In the genomic region with DNA sequence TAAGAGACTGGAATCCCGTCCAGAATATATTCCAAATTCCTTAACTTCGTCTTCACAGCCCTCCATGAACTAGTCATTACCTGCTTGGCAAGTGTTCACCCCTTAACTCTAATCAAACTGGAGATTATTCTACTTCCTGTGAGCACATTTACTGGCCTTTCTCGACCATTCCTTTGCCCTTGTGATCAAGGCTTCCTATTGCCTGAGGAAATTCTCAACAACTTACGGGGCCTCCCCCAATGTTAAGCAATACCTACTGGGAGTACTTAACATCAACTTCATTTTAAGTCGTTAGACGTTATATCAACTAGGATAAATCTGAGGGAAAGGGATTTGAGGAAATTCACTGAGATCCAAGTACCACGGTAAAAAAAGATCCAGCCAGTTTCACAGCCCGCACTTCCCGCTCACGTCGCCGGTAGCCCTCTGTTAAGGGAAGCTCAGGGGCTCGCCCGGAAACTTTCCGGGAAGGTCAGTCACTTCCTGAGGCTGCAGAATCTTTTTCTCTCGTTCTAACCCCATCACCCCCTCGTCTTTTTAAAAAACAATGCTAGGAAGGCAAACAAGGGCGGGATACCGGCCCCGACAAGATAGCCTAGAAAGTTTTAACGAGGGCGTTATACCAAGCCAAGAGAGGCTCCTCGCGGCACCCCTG, we compare ENCODE assay signal across 8 cellular contexts. TPM values are rescaled to one million over a fixed set of nuclear protein-coding genes. Genes with fewer than 3 reads are reported as not detected.
A peak's percentile ranks its signal among the peaks of the same experiment; 100 is the strongest.
DNase-seq lines count a peak whose midpoint lies in the region; TF ChIP-seq lines count a peak whose summit lies in the region.

No MANE protein-coding gene starts in this region.

- H3K4me3 ChIP-seq in HAP-1 (peak overlapping the region; percentile 99), esophagus (ENCODE audit: low read depth in 1 of 2, low read length in 2 of 2) (peak overlapping the region; percentile 93 to 99), neural progenitor cell (peak overlapping the region; percentile 85)

- peak overlapping the region; percentile 92 for H3K4me2 ChIP-seq in neural progenitor cell

- no peak for TF ChIP-seq CTCF in neural progenitor cell (IDR thresholded peaks at IDR 0.05)

- 0% methylated on average over 24 of the region's 24 CpGs for WGBS in esophagus, 2 donors

- H3K27ac ChIP-seq in esophagus (ENCODE audit: low read depth in 2 of 2, low read length in 1 of 2) (peak overlapping the region; percentile 89 to 97), neural progenitor cell (peak overlapping the region; percentile 95)

- peaks cover 54% of the 10 kb centered on the region for H4K20me1 ChIP-seq in neural progenitor cell (ENCODE audit: low read depth)

- H3K4me1 ChIP-seq in HAP-1 (peaks cover 17% of the 10 kb centered on the region), esophagus (ENCODE audit: control insufficient read depth in 2 of 2, insufficient read depth in 2 of 2, low read length in 1 of 2) (no peaks in the 10 kb centered on the region), neural progenitor cell (peaks cover 7% of the 10 kb centered on the region)

- H3K9ac ChIP-seq in neural progenitor cell: peak overlapping the region; percentile 96

- peaks cover 2% of the 10 kb centered on the region for H3K27me3 Mint-ChIP-seq in T-helper 2 cell treated with Interferon-gamma antibody and Interleukin-4, amounts not matched to agents 5 μg/mL and 100 μg/mL, for 36 hours (ENCODE audit: low read depth)
- H3K27me3 Mint-ChIP-seq in neural progenitor cell (ENCODE audit: insufficient read depth, low read depth): peaks cover 2% of the 10 kb centered on the region

- H3K9me3 ChIP-seq in HAP-1: no peaks in the 10 kb centered on the region
- no peaks in the 10 kb centered on the region for H3K9me3 ChIP-seq in esophagus (ENCODE audit: control insufficient read depth in 2 of 2, insufficient read depth in 1 of 2, low read depth in 1 of 2, low read length in 1 of 2)
- no peaks in the 10 kb centered on the region for H3K9me3 ChIP-seq in neural progenitor cell (ENCODE audit: low read depth)

- DNase-seq in AML-193 (lab: John Stamatoyannopoulos, UW) (peak; percentile 67 to 70), HAP-1 (ENCODE audit: low spot score in 2 of 2) (peak in 1 of 2 experiments; percentile 23), neural progenitor cell (ENCODE audit: low spot score) (peak; percentile 36), HK-2 (ENCODE audit: unreplicated experiment) (no peak), SW480 (ENCODE audit: low spot score) (no peak)
- DNase-seq in T-helper 2 cell treated with Interferon-gamma antibody and Interleukin-4, amounts not matched to agents 5 μg/mL and 100 μg/mL, for 36 hours (ENCODE audit: low spot score): no peak
- DNase-seq in effector CD8-positive, alpha-beta T cell (lab: John Stamatoyannopoulos, UW): no peak

- peak overlapping the region; percentile 80 for H3K27ac Mint-ChIP-seq in T-helper 2 cell treated with Interferon-gamma antibody and Interleukin-4, amounts not matched to agents 5 μg/mL and 100 μg/mL, for 36 hours
- peak overlapping the region; percentile 78 for H3K27ac Mint-ChIP-seq in neural progenitor cell

- peaks cover 41% of the 10 kb centered on the region for H3K36me3 ChIP-seq in HAP-1 (replicated peaks)
- H3K36me3 ChIP-seq in esophagus (ENCODE audit: control insufficient read depth in 2 of 2, insufficient read depth in 2 of 2, low read length in 1 of 2): peaks cover 0 to 2% of the 10 kb centered on the region in 2 donors
- H3K36me3 ChIP-seq in neural progenitor cell: no peaks in the 10 kb centered on the region

- H3K79me2 ChIP-seq in neural progenitor cell (ENCODE audit: low read depth): peaks cover 58% of the 10 kb centered on the region

- no peaks in the 10 kb centered on the region for H3F3A ChIP-seq in neural progenitor cell (ENCODE audit: low read depth)

- H3K36me3 Mint-ChIP-seq in T-helper 2 cell treated with Interferon-gamma antibody and Interleukin-4, amounts not matched to agents 5 μg/mL and 100 μg/mL, for 36 hours (ENCODE audit: low read depth): peaks cover 39% of the 10 kb centered on the region
- H3K36me3 Mint-ChIP-seq in neural progenitor cell: peaks cover 16% of the 10 kb centered on the region

- H3K4me3 Mint-ChIP-seq in T-helper 2 cell treated with Interferon-gamma antibody and Interleukin-4, amounts not matched to agents 5 μg/mL and 100 μg/mL, for 36 hours: peak overlapping the region; percentile 98
- H3K4me3 Mint-ChIP-seq in neural progenitor cell: peak overlapping the region; percentile 94

- H2AFZ ChIP-seq in neural progenitor cell (replicated peaks): peak overlapping the region; percentile 23

- in situ Hi-C loops in HAP-1 (cut with MboI; ENCODE audit: low sequenced_read_pairs): no loop called here

- peaks cover 38% of the 10 kb centered on the region for H3K4me1 Mint-ChIP-seq in T-helper 2 cell treated with Interferon-gamma antibody and Interleukin-4, amounts not matched to agents 5 μg/mL and 100 μg/mL, for 36 hours (ENCODE audit: low read depth)
- H3K4me1 Mint-ChIP-seq in neural progenitor cell: peaks cover 31% of the 10 kb centered on the region

- no peaks in the 10 kb centered on the region for H3K9me3 Mint-ChIP-seq in T-helper 2 cell treated with Interferon-gamma antibody and Interleukin-4, amounts not matched to agents 5 μg/mL and 100 μg/mL, for 36 hours
- H3K9me3 Mint-ChIP-seq in neural progenitor cell: no peaks in the 10 kb centered on the region

- no peaks in the 10 kb centered on the region for H3K27me3 ChIP-seq in HAP-1 (ENCODE audit: low read depth)
- no peaks in the 10 kb centered on the region for H3K27me3 ChIP-seq in esophagus (ENCODE audit: control insufficient read depth in 1 of 2, insufficient read depth in 2 of 2, low read length in 2 of 2)
- H3K27me3 ChIP-seq in neural progenitor cell: no peaks in the 10 kb centered on the region

RNA-seq across cellular contexts. Expression of gene EIF2S2, which starts 0.9 kb away (rescaled TPM):
- 10 to 100 TPM; 25.7 to 62.3 TPM for polyA plus RNA-seq in esophagus
- total RNA-seq in neural progenitor cell (ENCODE audit: low replicate concordance): 71.0 and 114 TPM in 2 replicates

Comparison
In these comparisons a context has a peak if more than half of its experiments do, and no peak if none do; other contexts are left out.
1. DNase-seq: peak in AML-193 (2 of 2) and neural progenitor cell (single experiment); none in T-helper 2 cell treated with Interferon-gamma antibody and Interleukin-4, amounts not matched to agents 5 μg/mL and 100 μg/mL, for 36 hours (single experiment), HK-2 (single experiment), effector CD8-positive, alpha-beta T cell (single experiment) and SW480 (single experiment).
2. Peak in every context shown above with its lines, with median percentiles within 50 percentile points of each other: H3K4me3 ChIP-seq.